1 cellular context compared by ENCODE assay signal in genomic region chrX:49276671-49277519, GRCh38.
TF ChIP-seq lines count a peak whose summit lies in the region.

No MANE protein-coding gene starts in this region.

TF ChIP-seq in HepG2, 621 proteins besides CTCF, POLR2A, EP300 and RAD21:
- TF ChIP-seq CREM (IDR thresholded peaks at IDR 0.05) = no peak
- no peak for TF ChIP-seq CREM (CRISPR knock-in tag; IDR thresholded peaks at IDR 0.05)
- peak; percentile 9 for TF ChIP-seq AGO2 (optimal IDR thresholded peaks at IDR 0.05; ENCODE audit: low read depth, low read length)
- no peak for TF ChIP-seq ZNF431 (CRISPR knock-in tag; IDR thresholded peaks at IDR 0.05; ENCODE audit: borderline replicate concordance, low read depth)
